In the genomic region with DNA sequence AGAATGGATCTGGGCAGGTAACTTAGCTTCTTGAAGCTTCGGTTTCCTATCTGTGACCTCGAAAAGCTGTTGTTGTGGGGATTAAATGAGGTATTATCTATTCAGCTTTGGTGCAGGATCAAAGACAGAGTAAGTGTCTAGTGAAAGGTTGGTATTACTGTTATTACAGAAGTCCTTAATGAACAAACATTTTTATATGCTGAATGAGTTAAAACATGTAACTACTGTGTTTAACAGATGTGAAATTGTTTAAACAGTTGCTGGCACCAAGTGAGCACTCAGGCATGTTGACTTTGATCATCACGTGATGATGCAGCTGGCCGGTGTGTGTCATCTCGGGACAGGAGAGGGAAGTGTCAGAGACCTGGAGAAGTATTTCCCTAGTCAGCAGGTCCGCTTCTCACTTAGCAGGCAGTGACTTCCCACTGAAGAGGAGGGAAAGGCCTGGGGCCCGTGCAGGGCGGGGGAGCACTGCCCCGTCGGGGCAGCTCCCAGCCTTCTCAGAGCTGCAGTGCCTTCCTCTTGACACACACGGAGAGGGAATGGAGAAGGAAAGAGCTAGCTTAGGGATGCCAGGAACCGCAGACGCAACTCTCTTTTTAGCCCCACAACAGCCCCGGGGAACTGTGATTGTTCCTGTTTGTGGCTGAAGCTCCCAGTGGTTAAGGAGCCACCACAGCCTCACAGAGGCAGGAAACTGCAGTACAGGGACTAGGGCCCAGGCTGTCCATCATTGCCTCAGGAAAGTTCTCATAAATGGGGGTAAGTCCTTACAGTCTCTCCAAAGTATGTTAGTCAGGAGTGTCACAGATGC, we compare ENCODE assay signal across 9 cellular contexts. TPM values are rescaled to one million over a fixed set of nuclear protein-coding genes. Genes with fewer than 3 reads are reported as not detected.
DNase-seq lines count a peak whose midpoint lies in the region; ATAC-seq and TF ChIP-seq lines count a peak whose summit lies in the region.
"Had no signal": no experiment of that assay in that cellular context is flagged by ENCODE, and none has a peak within 500 bp of the region (broad histone marks: within the 10 kb centered on the region; RNA-seq: fewer than 3 reads in every experiment).

No MANE protein-coding gene starts in this region.

- intact Hi-C loops in psoas muscle (cut with DNase I): loop anchor here in 1 of 2 donors (10.0 kb wide), 1 partner anchor 596 kb away; no protein-coding TSS in a partner anchor
- intact Hi-C loops in CD8-positive, alpha-beta T cell (cut with DNase I, micrococcal nuclease): loop anchor here in 1 of 2 experiments (5.0 kb wide), 1 partner anchor 33 kb away; no protein-coding TSS in a partner anchor
- intact Hi-C loops in activated CD4-positive, alpha-beta T cell treated with anti-CD3 and anti-CD28 coated beads for 36 hours (cut with DNase I, micrococcal nuclease): no loop called here

- H3K27me3 ChIP-seq in SK-N-SH (ENCODE audit: insufficient read depth): no peaks in the 10 kb centered on the region
- H3K27me3 ChIP-seq in psoas muscle (ENCODE audit: insufficient read depth in 3 of 3, low read length in 2 of 3): no peaks in the 10 kb centered on the region
- H3K27me3 ChIP-seq in CD8-positive, alpha-beta T cell (ENCODE audit: insufficient read depth, low read length): no peaks in the 10 kb centered on the region

- no peaks in the 10 kb centered on the region for H3K4me1 Mint-ChIP-seq in CD8-positive, alpha-beta T cell (ENCODE audit: low read depth)
- H3K4me1 Mint-ChIP-seq in T-helper 2 cell treated with Interferon-gamma antibody and Interleukin-4, amounts not matched to agents 5 μg/mL and 100 μg/mL, for 36 hours (ENCODE audit: low read depth): no peaks in the 10 kb centered on the region
- H3K4me1 Mint-ChIP-seq in activated CD4-positive, alpha-beta T cell treated with anti-CD3 and anti-CD28 coated beads for 36 hours: peaks cover 7% of the 10 kb centered on the region

- POLR2A ChIA-PET in SK-N-SH (lab: Yijun Ruan, JAX): interaction anchor here (1.0 kb wide), 1 partner anchor 18 kb away, joined by 3 read pairs; a partner anchor contains a TSS
- POLR2A ChIA-PET in CD8-positive, alpha-beta T cell (lab: Charles Lee): interaction anchor here (0.6 kb wide), 1 partner anchor 109 kb away, joined by 3 read pairs; no protein-coding TSS in a partner anchor
- POLR2A ChIA-PET in activated CD4-positive, alpha-beta T cell treated with anti-CD3 and anti-CD28 coated beads for 36 hours (lab: Charles Lee): no interaction called here

- no peak overlapping the region for H3K9ac ChIP-seq in SK-N-SH

- no peak overlapping the region for H3K27ac Mint-ChIP-seq in CD8-positive, alpha-beta T cell
- no peak overlapping the region for H3K27ac Mint-ChIP-seq in T-helper 2 cell treated with Interferon-gamma antibody and Interleukin-4, amounts not matched to agents 5 μg/mL and 100 μg/mL, for 36 hours
- H3K27ac Mint-ChIP-seq in activated CD4-positive, alpha-beta T cell treated with anti-CD3 and anti-CD28 coated beads for 36 hours: no peak overlapping the region

- no peaks in the 10 kb centered on the region for H3K27me3 Mint-ChIP-seq in CD8-positive, alpha-beta T cell (ENCODE audit: low read depth)
- H3K27me3 Mint-ChIP-seq in T-helper 2 cell treated with Interferon-gamma antibody and Interleukin-4, amounts not matched to agents 5 μg/mL and 100 μg/mL, for 36 hours (ENCODE audit: low read depth): no peaks in the 10 kb centered on the region
- no peaks in the 10 kb centered on the region for H3K27me3 Mint-ChIP-seq in activated CD4-positive, alpha-beta T cell treated with anti-CD3 and anti-CD28 coated beads for 36 hours

- H3K9me3 ChIP-seq in SK-N-SH (no peaks in the 10 kb centered on the region), psoas muscle (no peaks in the 10 kb centered on the region)
- H3K9me3 ChIP-seq in CD8-positive, alpha-beta T cell (ENCODE audit: low read length): no peaks in the 10 kb centered on the region

- ATAC-seq in SK-N-SH treated with all-trans-retinoic acid at 6 μM for 48 hours (no peak), psoas muscle (peak; percentile 94 to 96 (median 95))
- ATAC-seq in CD8-positive, alpha-beta T cell: no peak
- no peak for ATAC-seq in activated CD4-positive, alpha-beta T cell treated with anti-CD3 and anti-CD28 coated beads for 36 hours

- no peak overlapping the region for H2AFZ ChIP-seq in SK-N-SH (ENCODE audit: low read depth)

- H3K4me1 ChIP-seq in SK-N-SH (ENCODE audit: control insufficient read depth in 1 of 2, insufficient read depth in 2 of 2, low read depth in 1 of 2, low read length in 1 of 2): no peaks in the 10 kb centered on the region
- H3K4me1 ChIP-seq in psoas muscle: peaks cover 18% of the 10 kb centered on the region
- no peaks in the 10 kb centered on the region for H3K4me1 ChIP-seq in CD8-positive, alpha-beta T cell (ENCODE audit: insufficient read depth, low read length)

- H4K20me1 ChIP-seq in SK-N-SH (ENCODE audit: insufficient read depth): no peaks in the 10 kb centered on the region

- H3K9me2 ChIP-seq in SK-N-SH: no peaks in the 10 kb centered on the region

- H3K4me3 Mint-ChIP-seq in CD8-positive, alpha-beta T cell: no peak overlapping the region
- no peak overlapping the region for H3K4me3 Mint-ChIP-seq in T-helper 2 cell treated with Interferon-gamma antibody and Interleukin-4, amounts not matched to agents 5 μg/mL and 100 μg/mL, for 36 hours
- H3K4me3 Mint-ChIP-seq in activated CD4-positive, alpha-beta T cell treated with anti-CD3 and anti-CD28 coated beads for 36 hours: no peak overlapping the region

- no peaks in the 10 kb centered on the region for H3K79me2 ChIP-seq in SK-N-SH (ENCODE audit: insufficient read depth)

- H3K4me2 ChIP-seq in SK-N-SH: no peak overlapping the region

- no peak for DNase-seq in SK-N-SH
- DNase-seq in NOMO-1 (lab: John Stamatoyannopoulos, UW; ENCODE audit: unreplicated experiment in 2 of 2): peak; percentile 37 to 38
- peak; percentile 71 for DNase-seq in fibroblast of gingiva (ENCODE audit: low read depth)
- DNase-seq in psoas muscle: peak; percentile 61 to 81
- DNase-seq in CD8-positive, alpha-beta T cell: no peak
- DNase-seq in T-helper 2 cell treated with Interferon-gamma antibody and Interleukin-4, amounts not matched to agents 5 μg/mL and 100 μg/mL, for 36 hours (ENCODE audit: low spot score): no peak
- DNase-seq in activated CD4-positive, alpha-beta T cell treated with anti-CD3 and anti-CD28 coated beads for 36 hours: no peak
- DNase-seq: DND-41 had no signal

- H3K27ac ChIP-seq in SK-N-SH (ENCODE audit: low read depth in 2 of 2, low read length in 1 of 2) (no peak overlapping the region), psoas muscle (peak overlapping the region; percentile 78)
- no peak overlapping the region for H3K27ac ChIP-seq in CD8-positive, alpha-beta T cell (ENCODE audit: low read depth, low read length)

- CTCF ChIA-PET in SK-N-SH (lab: Yijun Ruan, JAX): interaction anchor here (1.3 to 1.7 kb wide), 4 partner anchors 14 to 593 kb away, joined by 4 to 6 read pairs (median 4); no protein-coding TSS in a partner anchor
- CTCF ChIA-PET in CD8-positive, alpha-beta T cell (lab: Charles Lee): interaction anchor here (1.1 kb wide), 1 partner anchor 26 kb away, joined by 3 read pairs; no protein-coding TSS in a partner anchor
- CTCF ChIA-PET in activated CD4-positive, alpha-beta T cell treated with anti-CD3 and anti-CD28 coated beads for 36 hours (lab: Charles Lee): interaction anchor here (0.6 to 0.9 kb wide), 3 partner anchors 61 to 839 kb away, joined by 3 read pairs; no protein-coding TSS in a partner anchor

- no peak for TF ChIP-seq RAD21 in SK-N-SH (IDR thresholded peaks at IDR 0.05; ENCODE audit: low read length)

- peaks cover 6% of the 10 kb centered on the region for H3F3A ChIP-seq in SK-N-SH (replicated peaks; ENCODE audit: insufficient read depth)

- no peak for TF ChIP-seq EP300 in SK-N-SH (IDR thresholded peaks at IDR 0.05; ENCODE audit: borderline replicate concordance in 1 of 2, low read depth in 1 of 2, low read length in 1 of 2)

- TF ChIP-seq CTCF in SK-N-SH (IDR thresholded peaks at IDR 0.05) (no peak), psoas muscle (IDR thresholded peaks at IDR 0.05) (no peak)
- TF ChIP-seq CTCF in CD8-positive, alpha-beta T cell (IDR thresholded peaks at IDR 0.05): no peak

- peaks cover 25 to 59% of the 10 kb centered on the region in 2 experiments for H3K36me3 ChIP-seq in SK-N-SH (replicated peaks in 1 of 2; ENCODE audit: control insufficient read depth in 1 of 2, insufficient read depth in 2 of 2, low read length in 1 of 2)
- H3K36me3 ChIP-seq in psoas muscle (ENCODE audit: insufficient read depth in 1 of 2, low read depth in 1 of 2): peaks cover 0 to 68% of the 10 kb centered on the region in 2 donors
- peaks cover 4% of the 10 kb centered on the region for H3K36me3 ChIP-seq in CD8-positive, alpha-beta T cell (ENCODE audit: insufficient read depth, low read length)

- H3K4me3 ChIP-seq in SK-N-SH (ENCODE audit: low read depth in 2 of 2, low read length in 1 of 2): no peak overlapping the region
- peak overlapping the region; percentile 14 for H3K4me3 ChIP-seq in psoas muscle
- H3K4me3 ChIP-seq in CD8-positive, alpha-beta T cell (ENCODE audit: low read depth, low read length): no peak overlapping the region

- 85% methylated on average over 14 of the region's 14 CpGs for WGBS in SK-N-SH (ENCODE audit: low lambda C conversion rate)
- WGBS in psoas muscle, 3 donors: 7 to 11% (median 9%) methylated on average over 14 of the region's 14 CpGs

- H3K36me3 Mint-ChIP-seq in CD8-positive, alpha-beta T cell: peaks cover 64% of the 10 kb centered on the region
- H3K36me3 Mint-ChIP-seq in T-helper 2 cell treated with Interferon-gamma antibody and Interleukin-4, amounts not matched to agents 5 μg/mL and 100 μg/mL, for 36 hours (ENCODE audit: low read depth): peaks cover 2% of the 10 kb centered on the region
- H3K36me3 Mint-ChIP-seq in activated CD4-positive, alpha-beta T cell treated with anti-CD3 and anti-CD28 coated beads for 36 hours (ENCODE audit: low read depth): peaks cover 30% of the 10 kb centered on the region

- no peaks in the 10 kb centered on the region for H3K9me3 Mint-ChIP-seq in CD8-positive, alpha-beta T cell
- no peaks in the 10 kb centered on the region for H3K9me3 Mint-ChIP-seq in T-helper 2 cell treated with Interferon-gamma antibody and Interleukin-4, amounts not matched to agents 5 μg/mL and 100 μg/mL, for 36 hours
- H3K9me3 Mint-ChIP-seq in activated CD4-positive, alpha-beta T cell treated with anti-CD3 and anti-CD28 coated beads for 36 hours (ENCODE audit: low read depth): no peaks in the 10 kb centered on the region

RNA-seq across cellular contexts. Expression of a gene that starts 18.0 kb away (rescaled TPM):
- polyA plus RNA-seq in SK-N-SH (2012; rRNA removed) (169 and 199 TPM in 2 replicates), psoas muscle (10 to 100 TPM; 35.4 to 83.4 (median 47.1) TPM)
- polyA plus RNA-seq in SK-N-SH (2012; cell fraction: cytosol; rRNA removed): 106 and 153 TPM in 2 replicates
- polyA plus RNA-seq in SK-N-SH (2012; cell fraction: nucleus; rRNA removed): 205 and 241 TPM in 2 replicates
- 10 to 100 TPM; 25.3 to 58.0 (median 40.5) TPM for total RNA-seq in psoas muscle
- 10 to 100 TPM; 61.4 to 63.9 TPM for total RNA-seq in CD8-positive, alpha-beta T cell
- 1 to 10 TPM; 1.7 to 1.8 TPM for total RNA-seq in activated CD4-positive, alpha-beta T cell treated with anti-CD3 and anti-CD28 coated beads for 36 hours

RNA-seq across cellular contexts. Expression of a gene that starts 20.8 kb away (rescaled TPM):
- polyA plus RNA-seq in SK-N-SH (2012; rRNA removed): 21.7 and 25.6 TPM in 2 replicates
- 19.1 and 21.3 TPM in 2 replicates for polyA plus RNA-seq in SK-N-SH (2012; cell fraction: cytosol; rRNA removed)
- polyA plus RNA-seq in SK-N-SH (2012; cell fraction: nucleus; rRNA removed): 36.9 and 52.4 TPM in 2 replicates
- total RNA-seq in psoas muscle: 10 to 100 TPM in 3 of 4 donors, 1 to 10 TPM in 1; 6.7 to 22.8 (median 13.5) TPM
- polyA plus RNA-seq in psoas muscle: 1 to 10 TPM; 6.8 to 9.0 (median 7.3) TPM
- total RNA-seq in CD8-positive, alpha-beta T cell: 1 to 10 TPM; 3.7 to 5.5 TPM
- total RNA-seq in activated CD4-positive, alpha-beta T cell treated with anti-CD3 and anti-CD28 coated beads for 36 hours: 10 to 100 TPM; 15.8 to 16.7 TPM

Comparison
In these comparisons a context has a peak if more than half of its experiments do, and no peak if none do; other contexts are left out.
1. DNase-seq: peak in NOMO-1 (2 of 2), fibroblast of gingiva (single experiment) and psoas muscle (2 of 2); none in SK-N-SH (single experiment), CD8-positive, alpha-beta T cell (0 of 7), T-helper 2 cell treated with Interferon-gamma antibody and Interleukin-4, amounts not matched to agents 5 μg/mL and 100 μg/mL, for 36 hours (single experiment) and activated CD4-positive, alpha-beta T cell treated with anti-CD3 and anti-CD28 coated beads for 36 hours (single experiment).
2. ATAC-seq: peak in psoas muscle (4 of 4); none in SK-N-SH treated with all-trans-retinoic acid at 6 μM for 48 hours (single experiment), CD8-positive, alpha-beta T cell (single experiment) and activated CD4-positive, alpha-beta T cell treated with anti-CD3 and anti-CD28 coated beads for 36 hours (single experiment).
3. RNA of a gene that starts 18.0 kb away (total RNA-seq): 61.4 to 63.9 TPM in CD8-positive, alpha-beta T cell and 25.3 to 58.0 TPM in psoas muscle; 1.7 to 1.8 TPM in activated CD4-positive, alpha-beta T cell treated with anti-CD3 and anti-CD28 coated beads for 36 hours; every median in the first group is over 4 times any median in the second.